14 cellular contexts compared by ENCODE assay signal in genomic region chr16:279531-279930, GRCh38. TPM values are rescaled to one million over a fixed set of nuclear protein-coding genes. Genes with fewer than 3 reads are reported as not detected.
"Had no signal": no experiment of that assay in that cellular context is flagged by ENCODE, and none has a peak within 500 bp of the region (broad histone marks: within the 10 kb centered on the region; RNA-seq: fewer than 3 reads in every experiment).

No MANE protein-coding gene starts in this region.

- H3K4me3 ChIP-seq: lung, uterus had no signal

- H3K4me3 Mint-ChIP-seq: activated CD4-positive, alpha-beta T cell treated with anti-CD3 and anti-CD28 coated beads, Interleukin-2, amount 10 ng/mL, durations not matched to agents 7 days and 5 days; activated naive CD4-positive, alpha-beta T cell treated with anti-CD3 and anti-CD28 coated beads, Interleukin-2, amount 10 ng/mL, durations not matched to agents 7 days and 5 days had no signal

- H3K4me1 ChIP-seq: parathyroid adenoma had no signal

- H3K27ac ChIP-seq: esophagus squamous epithelium, parathyroid adenoma, uterus had no signal

- H3K36me3 ChIP-seq: esophagus squamous epithelium, uterus had no signal

- DNase-seq: activated CD4-positive, CD25-positive, alpha-beta regulatory T cell; activated CD8-positive, alpha-beta memory T cell treated with anti-CD3 and anti-CD28 coated beads for 24 hours; esophagus squamous epithelium; glutamatergic neuron; left cardiac atrium; uterus had no signal

- H3K9me3 Mint-ChIP-seq: activated CD4-positive, alpha-beta T cell treated with anti-CD3 and anti-CD28 coated beads, Interleukin-2, amount 10 ng/mL, durations not matched to agents 7 days and 5 days; activated naive CD4-positive, alpha-beta T cell treated with anti-CD3 and anti-CD28 coated beads, Interleukin-2, amount 10 ng/mL, durations not matched to agents 7 days and 5 days; activated T-helper 2 cell treated with anti-CD3 and anti-CD28 coated beads, Interferon-gamma antibody, Interleukin-2, Interleukin-4, amounts not matched to agents 10 μg/mL and 5 μg/mL and 100 μg/mL, durations not matched to agents 14 hours and 24 hours and 36 hours had no signal

- H3K36me3 Mint-ChIP-seq: activated naive CD4-positive, alpha-beta T cell treated with anti-CD3 and anti-CD28 coated beads, Interleukin-2, amount 10 ng/mL, durations not matched to agents 7 days and 5 days; naive thymus-derived CD4-positive, alpha-beta T cell had no signal

- H3K9me3 ChIP-seq: esophagus squamous epithelium, uterus had no signal

- H3K27ac Mint-ChIP-seq: activated CD4-positive, alpha-beta T cell treated with anti-CD3 and anti-CD28 coated beads, Interleukin-2, amount 10 ng/mL, durations not matched to agents 7 days and 5 days; activated naive CD4-positive, alpha-beta T cell treated with anti-CD3 and anti-CD28 coated beads, Interleukin-2, amount 10 ng/mL, durations not matched to agents 7 days and 5 days; activated T-helper 2 cell treated with anti-CD3 and anti-CD28 coated beads, Interferon-gamma antibody, Interleukin-2, Interleukin-4, amounts not matched to agents 10 μg/mL and 5 μg/mL and 100 μg/mL, durations not matched to agents 14 hours and 24 hours and 36 hours; naive thymus-derived CD4-positive, alpha-beta T cell had no signal

RNA-seq across cellular contexts. Expression of gene ARHGDIG, which starts 0.9 kb away (rescaled TPM):
- total RNA-seq: activated CD4-positive, alpha-beta T cell treated with anti-CD3 and anti-CD28 coated beads, Interleukin-2, amount 10 ng/mL, durations not matched to agents 7 days and 5 days; bronchial epithelial cell; esophagus squamous epithelium; mononuclear cell had no signal
- polyA plus RNA-seq: naive thymus-derived CD4-positive, alpha-beta T cell had no signal

RNA-seq across cellular contexts. Expression of gene PDIA2, which starts 3.4 kb away (rescaled TPM):
- total RNA-seq: activated CD4-positive, alpha-beta T cell treated with anti-CD3 and anti-CD28 coated beads, Interleukin-2, amount 10 ng/mL, durations not matched to agents 7 days and 5 days; activated T-helper 2 cell treated with anti-CD3 and anti-CD28 coated beads, Interferon-gamma antibody, Interleukin-2, Interleukin-4, amounts not matched to agents 10 μg/mL and 5 μg/mL and 100 μg/mL, durations not matched to agents 14 hours and 24 hours and 36 hours; bronchial epithelial cell; esophagus squamous epithelium; mononuclear cell had no signal
- polyA plus RNA-seq: naive thymus-derived CD4-positive, alpha-beta T cell had no signal

RNA-seq across cellular contexts. Expression of gene RGS11, which starts 3.8 kb away (rescaled TPM):
- total RNA-seq: activated CD4-positive, alpha-beta T cell treated with anti-CD3 and anti-CD28 coated beads, Interleukin-2, amount 10 ng/mL, durations not matched to agents 7 days and 5 days; bronchial epithelial cell; mononuclear cell had no signal
- polyA plus RNA-seq: naive thymus-derived CD4-positive, alpha-beta T cell had no signal
